1 cellular context compared by ENCODE assay signal in the genomic region with DNA sequence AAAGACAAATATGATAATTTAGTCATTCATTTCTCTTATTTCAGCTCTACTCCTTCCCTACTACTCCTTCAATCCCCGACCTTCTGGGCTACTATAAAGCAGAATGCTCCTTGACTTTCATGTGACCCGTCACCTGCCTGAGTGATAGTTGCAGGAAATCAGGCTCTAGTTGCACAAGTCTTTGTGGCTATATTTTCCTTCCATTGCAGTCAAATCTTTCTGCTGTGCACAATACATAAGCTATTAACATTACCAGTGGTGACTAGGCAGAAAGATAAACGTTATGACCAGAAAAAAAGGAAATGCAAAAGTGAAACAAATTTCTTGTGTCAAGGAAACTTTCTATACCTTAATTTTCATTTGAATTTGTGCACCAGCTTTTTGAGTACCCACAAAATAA.
TF ChIP-seq lines count a peak whose summit lies in the region.

No MANE protein-coding gene starts in this region.

TF ChIP-seq in H1, 55 proteins besides CTCF, POLR2A, EP300 and RAD21 (continued from another document):
- TF ChIP-seq RNF2 (IDR thresholded peaks at IDR 0.05; ENCODE audit: borderline replicate concordance, low read depth, low read length, missing control alignments, poor library complexity, severe bottlenecking) (no peak), ZNF274 (IDR thresholded peaks at IDR 0.05; ENCODE audit: borderline replicate concordance, extremely low read depth, low read length) (no peak), NANOG (IDR thresholded peaks at IDR 0.05; ENCODE audit: insufficient read depth, low read depth, low read length, poor library complexity, severe bottlenecking) (no peak), CHD2 (IDR thresholded peaks at IDR 0.05; ENCODE audit: low read length) (no peak), GTF2F1 (IDR thresholded peaks at IDR 0.05; ENCODE audit: borderline replicate concordance, low read depth, low read length) (no peak), TAF7 (optimal IDR thresholded peaks at IDR 0.05; ENCODE audit: borderline replicate concordance, low read depth, low read length) (no peak), CEBPB (IDR thresholded peaks at IDR 0.05; ENCODE audit: low read depth, low read length) (no peak), SAP30 (IDR thresholded peaks at IDR 0.05; ENCODE audit: insufficient read depth, insufficient replicate concordance, low read length) (no peak), BCL11A (IDR thresholded peaks at IDR 0.05; ENCODE audit: low read depth in 2 of 2, low read length in 2 of 2) (no peak)
- TF ChIP-seq, protein P1, sequence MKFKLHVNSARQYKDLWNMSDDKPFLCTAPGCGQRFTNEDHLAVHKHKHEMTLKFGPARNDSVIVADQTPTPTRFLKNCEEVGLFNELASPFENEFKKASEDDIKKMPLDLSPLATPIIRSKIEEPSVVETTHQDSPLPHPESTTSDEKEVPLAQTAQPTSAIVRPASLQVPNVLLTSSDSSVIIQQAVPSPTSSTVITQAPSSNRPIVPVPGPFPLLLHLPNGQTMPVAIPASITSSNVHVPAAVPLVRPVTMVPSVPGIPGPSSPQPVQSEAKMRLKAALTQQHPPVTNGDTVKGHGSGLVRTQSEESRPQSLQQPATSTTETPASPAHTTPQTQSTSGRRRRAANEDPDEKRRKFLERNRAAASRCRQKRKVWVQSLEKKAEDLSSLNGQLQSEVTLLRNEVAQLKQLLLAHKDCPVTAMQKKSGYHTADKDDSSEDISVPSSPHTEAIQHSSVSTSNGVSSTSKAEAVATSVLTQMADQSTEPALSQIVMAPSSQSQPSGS (IDR thresholded peaks at IDR 0.05; ENCODE audit: low read length), result no peak
